In the genomic region with DNA sequence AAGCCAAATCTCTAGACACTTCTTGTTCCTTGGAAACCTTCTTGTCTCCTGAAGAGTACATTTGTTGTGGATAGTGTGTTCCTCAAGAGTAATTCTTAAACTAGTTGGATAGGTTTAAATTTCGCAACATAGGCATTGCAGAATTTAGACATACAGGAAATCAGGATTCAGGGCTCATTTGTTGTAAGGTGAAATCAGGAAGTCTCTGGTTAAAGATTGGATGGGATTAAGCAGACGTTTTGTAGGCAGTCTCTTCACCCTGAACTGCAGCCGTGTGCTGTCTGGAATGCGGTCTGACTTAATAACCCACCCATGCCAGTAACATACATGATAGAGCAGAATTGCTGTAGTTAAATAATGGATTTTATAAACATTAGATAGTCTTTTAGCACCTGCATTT, we compare ENCODE assay signal across 15 cellular contexts. TPM values are rescaled to one million over a fixed set of nuclear protein-coding genes. Genes with fewer than 3 reads are reported as not detected.
DNase-seq lines count a peak whose midpoint lies in the region; ATAC-seq and TF ChIP-seq lines count a peak whose summit lies in the region.
"Had no signal": no experiment of that assay in that cellular context is flagged by ENCODE, and none has a peak within 500 bp of the region (broad histone marks: within the 10 kb centered on the region; RNA-seq: fewer than 3 reads in every experiment).

No MANE protein-coding gene starts in this region.

- no peak for DNase-seq in activated naive CD8-positive, alpha-beta T cell treated with anti-CD3 and anti-CD28 coated beads, Interleukin-2, amount 50 U/mL, for 24 hours
- DNase-seq in adipocyte (ENCODE audit: low read depth), result peak; percentile 66
- DNase-seq in glomerular visceral epithelial cell (ENCODE audit: extremely low spot score), result peak; percentile 63
- DNase-seq in type B pancreatic cell (ENCODE audit: extremely low spot score, unreplicated experiment), result no peak
- DNase-seq in activated naive CD4-positive, alpha-beta T cell treated with anti-CD3 and anti-CD28 coated beads, Interleukin-2, amount 50 U/mL, for 16 hours, result no peak
- no peak for DNase-seq in thyroid gland
- DNase-seq: activated CD8-positive, alpha-beta memory T cell treated with anti-CD3 and anti-CD28 coated beads, Interleukin-2, amount 10 ng/mL, durations not matched to agents 7 days and 5 days; amygdala; EL; naive B cell; NCI-H1048; NCI-H345; tibial artery had no signal

- 34 to 35% methylated on average over 4 of the region's 4 CpGs for WGBS in thyroid gland, 2 donors

- peak overlapping the region; percentile 23 for H3K27ac Mint-ChIP-seq in activated naive CD8-positive, alpha-beta T cell
- H3K27ac Mint-ChIP-seq in activated naive CD8-positive, alpha-beta T cell treated with anti-CD3 and anti-CD28 coated beads, Interleukin-2, amount 50 U/mL, for 24 hours, result no peak overlapping the region
- peak overlapping the region; percentile 54 for H3K27ac Mint-ChIP-seq in type B pancreatic cell
- H3K27ac Mint-ChIP-seq: activated CD8-positive, alpha-beta memory T cell treated with anti-CD3 and anti-CD28 coated beads, Interleukin-2, amount 10 ng/mL, durations not matched to agents 7 days and 5 days had no signal

- no peaks in the 10 kb centered on the region for H3K9me3 Mint-ChIP-seq in activated naive CD8-positive, alpha-beta T cell (ENCODE audit: low read depth)
- H3K9me3 Mint-ChIP-seq in activated naive CD8-positive, alpha-beta T cell treated with anti-CD3 and anti-CD28 coated beads, Interleukin-2, amount 50 U/mL, for 24 hours, result peaks cover 19% of the 10 kb centered on the region
- H3K9me3 Mint-ChIP-seq in type B pancreatic cell, result peaks cover 10% of the 10 kb centered on the region

- peaks cover 19% of the 10 kb centered on the region for H3K4me1 ChIP-seq in adipocyte (ENCODE audit: control insufficient read depth, insufficient read depth, low read length)
- H3K4me1 ChIP-seq in thyroid gland, result peaks cover 13 to 17% of the 10 kb centered on the region in 2 donors

- H3K9me3 ChIP-seq in adipocyte (ENCODE audit: control insufficient read depth, low read length) (peaks cover 12% of the 10 kb centered on the region), thyroid gland (no peaks in the 10 kb centered on the region)

- TF ChIP-seq POLR2A in thyroid gland (IDR thresholded peaks at IDR 0.05), result no peak

- no peaks in the 10 kb centered on the region for H3K27me3 Mint-ChIP-seq in activated naive CD8-positive, alpha-beta T cell
- H3K27me3 Mint-ChIP-seq in activated naive CD8-positive, alpha-beta T cell treated with anti-CD3 and anti-CD28 coated beads, Interleukin-2, amount 50 U/mL, for 24 hours, result no peaks in the 10 kb centered on the region
- no peaks in the 10 kb centered on the region for H3K27me3 Mint-ChIP-seq in type B pancreatic cell
- H3K27me3 Mint-ChIP-seq: activated CD8-positive, alpha-beta memory T cell treated with anti-CD3 and anti-CD28 coated beads, Interleukin-2, amount 10 ng/mL, durations not matched to agents 7 days and 5 days; naive B cell had no signal

- peak overlapping the region; percentile 29 for H3K4me3 ChIP-seq in adipocyte (ENCODE audit: low read length)
- H3K4me3 ChIP-seq in thyroid gland (replicated peaks in 1 of 3), result no peak overlapping the region
- H3K4me3 ChIP-seq: tibial artery had no signal

- H3K36me3 ChIP-seq in adipocyte (ENCODE audit: control insufficient read depth, insufficient read depth, low read length, severe bottlenecking) (peaks cover 10% of the 10 kb centered on the region), thyroid gland (no peaks in the 10 kb centered on the region)

- no peak overlapping the region for H3K9ac ChIP-seq in adipocyte (ENCODE audit: low read length)

- ATAC-seq in activated naive CD8-positive, alpha-beta T cell treated with anti-CD3 and anti-CD28 coated beads, Interleukin-2, amount 50 U/mL, for 24 hours, result no peak
- ATAC-seq in GM21576 (IDR thresholded peaks at IDR 0.05; ENCODE audit: unreplicated experiment), result no peak
- ATAC-seq: activated CD8-positive, alpha-beta memory T cell treated with anti-CD3 and anti-CD28 coated beads, Interleukin-2, amount 10 ng/mL, durations not matched to agents 7 days and 5 days had no signal

- H3K27ac ChIP-seq in thyroid gland, result no peak overlapping the region
- H3K27ac ChIP-seq: tibial artery had no signal

- no peak overlapping the region for H3K4me3 Mint-ChIP-seq in activated naive CD8-positive, alpha-beta T cell
- H3K4me3 Mint-ChIP-seq in activated naive CD8-positive, alpha-beta T cell treated with anti-CD3 and anti-CD28 coated beads, Interleukin-2, amount 50 U/mL, for 24 hours, result no peak overlapping the region
- H3K4me3 Mint-ChIP-seq in type B pancreatic cell, result peak overlapping the region; percentile 15
- H3K4me3 Mint-ChIP-seq: activated CD8-positive, alpha-beta memory T cell treated with anti-CD3 and anti-CD28 coated beads, Interleukin-2, amount 10 ng/mL, durations not matched to agents 7 days and 5 days had no signal

- H3K4me1 Mint-ChIP-seq in activated naive CD8-positive, alpha-beta T cell (ENCODE audit: low read depth), result peaks cover 79% of the 10 kb centered on the region
- H3K4me1 Mint-ChIP-seq in activated naive CD8-positive, alpha-beta T cell treated with anti-CD3 and anti-CD28 coated beads, Interleukin-2, amount 50 U/mL, for 24 hours, result peaks cover 75% of the 10 kb centered on the region
- peaks cover 26% of the 10 kb centered on the region for H3K4me1 Mint-ChIP-seq in type B pancreatic cell (ENCODE audit: unreplicated experiment)

- intact Hi-C loops in thyroid gland (cut with DNase I), result no loop called here

- TF ChIP-seq CTCF in type B pancreatic cell (conservative IDR thresholded peaks at IDR 0.05) (no peak), thyroid gland (IDR thresholded peaks at IDR 0.05) (no peak)

- H3K27me3 ChIP-seq in adipocyte (replicated peaks; ENCODE audit: control insufficient read depth, insufficient read depth, low read length) (no peaks in the 10 kb centered on the region), thyroid gland (no peaks in the 10 kb centered on the region)
- H3K27me3 ChIP-seq: tibial artery had no signal

- H3K36me3 Mint-ChIP-seq in activated naive CD8-positive, alpha-beta T cell, result peaks cover 22% of the 10 kb centered on the region
- H3K36me3 Mint-ChIP-seq in activated naive CD8-positive, alpha-beta T cell treated with anti-CD3 and anti-CD28 coated beads, Interleukin-2, amount 50 U/mL, for 24 hours (ENCODE audit: low read depth), result peaks cover 40% of the 10 kb centered on the region
- peaks cover 40% of the 10 kb centered on the region for H3K36me3 Mint-ChIP-seq in type B pancreatic cell

RNA-seq across cellular contexts. Expression of a gene that starts 21.7 kb away (rescaled TPM):
- total RNA-seq in type B pancreatic cell (ENCODE audit: low replicate concordance), result 37.4 and 52.3 TPM in 2 replicates
- total RNA-seq in thyroid gland, result 10 to 100 TPM; 17.4 to 35.1 (median 29.0) TPM

Comparison
In these comparisons a context has a peak if more than half of its experiments do, and no peak if none do; other contexts are left out.
1. DNase-seq: peak in adipocyte (single experiment) and glomerular visceral epithelial cell (single experiment); none in activated naive CD8-positive, alpha-beta T cell treated with anti-CD3 and anti-CD28 coated beads, Interleukin-2, amount 50 U/mL, for 24 hours (single experiment), type B pancreatic cell (single experiment), activated naive CD4-positive, alpha-beta T cell treated with anti-CD3 and anti-CD28 coated beads, Interleukin-2, amount 50 U/mL, for 16 hours (single experiment) and thyroid gland (0 of 2).